In the genomic region with DNA sequence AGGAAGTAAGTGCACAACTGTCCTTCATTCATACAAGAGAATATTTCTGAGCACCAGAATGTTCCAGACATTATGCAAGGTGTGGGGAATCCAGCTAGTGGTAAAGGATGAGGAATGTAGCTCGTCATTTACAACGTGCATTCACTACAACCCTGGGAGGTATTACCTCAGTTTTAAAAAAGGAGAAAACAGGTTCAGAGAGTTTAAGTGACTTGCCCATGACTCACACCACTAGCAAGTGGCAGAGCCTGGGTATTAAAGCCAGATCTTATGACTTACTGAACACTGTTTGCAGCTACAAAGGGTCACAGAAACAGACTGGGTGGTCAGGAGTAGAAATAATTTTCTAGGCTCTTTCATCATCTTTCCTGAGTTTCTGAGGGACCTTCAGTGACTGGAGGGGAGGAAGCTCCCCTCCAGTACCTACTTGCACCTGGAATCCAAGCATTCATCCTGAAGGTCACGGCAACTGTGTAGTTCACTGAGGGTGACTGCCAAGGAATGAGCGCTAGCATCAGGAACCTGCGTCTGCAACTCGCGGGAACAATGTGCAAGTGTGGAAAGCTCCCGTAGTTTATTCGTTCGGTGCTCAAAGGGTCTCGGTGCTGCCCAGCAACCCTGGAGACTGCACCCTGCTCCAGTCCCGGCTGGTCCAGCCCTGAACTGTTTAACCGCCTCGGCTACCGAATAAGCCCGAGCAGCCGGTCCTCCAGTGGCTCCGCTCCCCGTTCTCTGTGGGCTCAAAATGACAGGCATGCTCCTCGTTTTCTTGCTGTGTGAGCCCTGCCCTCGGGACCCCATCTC, we compare ENCODE assay signal across 8 cellular contexts. TPM values are rescaled to one million over a fixed set of nuclear protein-coding genes. Genes with fewer than 3 reads are reported as not detected.
DNase-seq lines count a peak whose midpoint lies in the region; ATAC-seq and TF ChIP-seq lines count a peak whose summit lies in the region.

No MANE protein-coding gene starts in this region.

- H3K27me3 Mint-ChIP-seq in activated CD4-positive, alpha-beta T cell treated with anti-CD3 and anti-CD28 coated beads, Interleukin-2, amount 10 ng/mL, durations not matched to agents 24 days and 14 days = no peaks in the 10 kb centered on the region
- no peaks in the 10 kb centered on the region for H3K27me3 Mint-ChIP-seq in endodermal cell (ENCODE audit: insufficient read depth)

- H3K4me2 ChIP-seq in OCI-LY3 (ENCODE audit: low read length) = peak overlapping the region; percentile 92

- peak; percentile 63 for DNase-seq in activated CD4-positive, alpha-beta T cell treated with anti-CD3 and anti-CD28 coated beads, Interleukin-2, amount 10 ng/mL, durations not matched to agents 24 days and 14 days
- no peak for DNase-seq in activated CD4-positive, alpha-beta T cell treated with anti-CD3 and anti-CD28 coated beads for 48 hours
- DNase-seq in endodermal cell (peak; percentile 47), ecto neural progenitor cell (ENCODE audit: low spot score) (no peak)
- no peak for DNase-seq in activated T-cell treated with anti-CD3 and anti-CD28 coated beads, Interleukin-2, amount 50 U/mL, for 1 hour

- H2AFZ ChIP-seq in OCI-LY3 (ENCODE audit: low read depth, low read length) = peak overlapping the region; percentile 41; the same call in 1 of the 2 replicates

- H3K4me3 ChIP-seq in OCI-LY3 (ENCODE audit: low read length) (peak overlapping the region; percentile 87), endodermal cell (ENCODE audit: low read length) (peak overlapping the region; percentile 97), mucosa of rectum (ENCODE audit: low read length in 2 of 2) (peak overlapping the region; percentile 93 to 95)

- TF ChIP-seq CTCF in OCI-LY3 (IDR thresholded peaks at IDR 0.05; ENCODE audit: low read depth, low read length) (no peak), endodermal cell (conservative IDR thresholded peaks at IDR 0.05) (no peak)

- H3K9ac ChIP-seq in OCI-LY3 (ENCODE audit: low read length) (peak overlapping the region; percentile 87), endodermal cell (ENCODE audit: extremely low read depth, low read length, poor library complexity, severe bottlenecking) (peak overlapping the region; percentile 80), mucosa of rectum (ENCODE audit: low read depth in 1 of 2, low read length in 2 of 2) (peak overlapping the region; percentile 80 to 85)

- H3K79me2 ChIP-seq in OCI-LY3 (ENCODE audit: low read length) = peaks cover 11% of the 10 kb centered on the region

- no peak overlapping the region for H3K27ac Mint-ChIP-seq in activated CD4-positive, alpha-beta T cell treated with anti-CD3 and anti-CD28 coated beads, Interleukin-2, amount 10 ng/mL, durations not matched to agents 24 days and 14 days
- no peak overlapping the region for H3K27ac Mint-ChIP-seq in endodermal cell

- H3K9me3 ChIP-seq in OCI-LY3 (ENCODE audit: insufficient read depth, low read length) = no peaks in the 10 kb centered on the region
- H3K9me3 ChIP-seq in endodermal cell (ENCODE audit: control insufficient read depth, low read length) = no peaks in the 10 kb centered on the region
- no peaks in the 10 kb centered on the region for H3K9me3 ChIP-seq in mucosa of rectum (ENCODE audit: control insufficient read depth in 2 of 2, low read length in 2 of 2)

- intact Hi-C loops in activated CD4-positive, alpha-beta T cell treated with anti-CD3 and anti-CD28 coated beads, Interleukin-2, amount 10 ng/mL, durations not matched to agents 24 days and 14 days (cut with micrococcal nuclease) = loop anchor here (2.0 to 5.0 kb wide), 7 partner anchors 35 to 765 kb away; partner anchors contain the start of genes EIF2B4, FOSL2, GTF3C2 and IFT172

- H3K27ac ChIP-seq in OCI-LY3 (ENCODE audit: low read length) (no peak overlapping the region), endodermal cell (ENCODE audit: low read depth, low read length) (peak overlapping the region; percentile 47), mucosa of rectum (ENCODE audit: low read depth in 2 of 2, low read length in 2 of 2) (peak overlapping the region; percentile 46 to 70)

- no peaks in the 10 kb centered on the region for H3K27me3 ChIP-seq in OCI-LY3 (ENCODE audit: low read depth, low read length)
- H3K27me3 ChIP-seq in endodermal cell (ENCODE audit: control insufficient read depth, insufficient read depth, low read length, poor library complexity, severe bottlenecking) = no peaks in the 10 kb centered on the region
- no peaks in the 10 kb centered on the region for H3K27me3 ChIP-seq in mucosa of rectum (ENCODE audit: control insufficient read depth in 2 of 2, insufficient read depth in 2 of 2, low read length in 2 of 2)

- H3K36me3 Mint-ChIP-seq in activated CD4-positive, alpha-beta T cell treated with anti-CD3 and anti-CD28 coated beads, Interleukin-2, amount 10 ng/mL, durations not matched to agents 24 days and 14 days (ENCODE audit: low read depth) = peaks cover 38% of the 10 kb centered on the region
- H3K36me3 Mint-ChIP-seq in endodermal cell (ENCODE audit: low read depth) = peaks cover 29% of the 10 kb centered on the region

- H3K36me3 ChIP-seq in OCI-LY3 (replicated peaks; ENCODE audit: low read depth, low read length) (peaks cover 26% of the 10 kb centered on the region), endodermal cell (ENCODE audit: control insufficient read depth, insufficient read depth, low read length) (peaks cover 46% of the 10 kb centered on the region), mucosa of rectum (ENCODE audit: control insufficient read depth in 2 of 2, insufficient read depth in 2 of 2, low read length in 2 of 2) (peaks cover 23 to 26% of the 10 kb centered on the region in 2 donors)

- H3K4me1 Mint-ChIP-seq in activated CD4-positive, alpha-beta T cell treated with anti-CD3 and anti-CD28 coated beads, Interleukin-2, amount 10 ng/mL, durations not matched to agents 24 days and 14 days = peaks cover 25% of the 10 kb centered on the region
- peaks cover 11% of the 10 kb centered on the region for H3K4me1 Mint-ChIP-seq in endodermal cell

- ATAC-seq in HG02759 (IDR thresholded peaks at IDR 0.05; ENCODE audit: unreplicated experiment) = peak; percentile 34

- 7 to 13% methylated on average over 7 to 21 of the region's 21 CpGs for WGBS in endodermal cell (ENCODE audit: insufficient coverage in 1 of 2, insufficient read length in 1 of 2), 2 experiments

- H4K20me1 ChIP-seq in OCI-LY3 (ENCODE audit: insufficient read depth, low read length) = no peaks in the 10 kb centered on the region

- H3K4me1 ChIP-seq in OCI-LY3 (ENCODE audit: low read length) (peaks cover 20% of the 10 kb centered on the region), endodermal cell (ENCODE audit: control insufficient read depth, insufficient read depth, low read length) (no peaks in the 10 kb centered on the region), mucosa of rectum (ENCODE audit: control insufficient read depth in 2 of 2, insufficient read depth in 2 of 2, low read length in 2 of 2) (peaks cover 9 to 12% of the 10 kb centered on the region in 2 donors)

- H3K9me3 Mint-ChIP-seq in activated CD4-positive, alpha-beta T cell treated with anti-CD3 and anti-CD28 coated beads, Interleukin-2, amount 10 ng/mL, durations not matched to agents 24 days and 14 days = no peaks in the 10 kb centered on the region
- no peaks in the 10 kb centered on the region for H3K9me3 Mint-ChIP-seq in endodermal cell

- no peak overlapping the region for H3K4me3 Mint-ChIP-seq in activated CD4-positive, alpha-beta T cell treated with anti-CD3 and anti-CD28 coated beads, Interleukin-2, amount 10 ng/mL, durations not matched to agents 24 days and 14 days
- no peak overlapping the region for H3K4me3 Mint-ChIP-seq in endodermal cell

RNA-seq across cellular contexts. Expression of gene CCDC121, which starts 0.6 kb away (rescaled TPM):
- 0.54 and 0.63 TPM in 2 replicates for total RNA-seq in activated CD4-positive, alpha-beta T cell treated with anti-CD3 and anti-CD28 coated beads, Interleukin-2, amount 10 ng/mL, durations not matched to agents 24 days and 14 days
- 1 to 10 TPM; 4.6 to 5.3 TPM for total RNA-seq in endodermal cell
- polyA plus RNA-seq in endodermal cell (2013, experiment 1 of 2) = 6.3 TPM
- polyA plus RNA-seq in endodermal cell (2013, experiment 2 of 2) = 5.4 TPM

RNA-seq across cellular contexts. Expression of gene GPN1, which starts 0.7 kb away (rescaled TPM):
- 51.0 and 55.4 TPM in 2 replicates for total RNA-seq in activated CD4-positive, alpha-beta T cell treated with anti-CD3 and anti-CD28 coated beads, Interleukin-2, amount 10 ng/mL, durations not matched to agents 24 days and 14 days
- 10 to 100 TPM; 49.6 to 51.5 TPM for total RNA-seq in endodermal cell
- 57.9 TPM for polyA plus RNA-seq in endodermal cell (2013, experiment 1 of 2)
- 56.3 TPM for polyA plus RNA-seq in endodermal cell (2013, experiment 2 of 2)

RNA-seq across cellular contexts. Expression of gene SUPT7L, which starts 35.2 kb away (rescaled TPM):
- 33.3 and 34.5 TPM in 2 replicates for total RNA-seq in activated CD4-positive, alpha-beta T cell treated with anti-CD3 and anti-CD28 coated beads, Interleukin-2, amount 10 ng/mL, durations not matched to agents 24 days and 14 days
- 10 to 100 TPM; 43.3 to 43.9 TPM for total RNA-seq in endodermal cell
- polyA plus RNA-seq in endodermal cell (2013, experiment 1 of 2) = 40.9 TPM
- 36.3 TPM for polyA plus RNA-seq in endodermal cell (2013, experiment 2 of 2)

RNA-seq across cellular contexts. Expression of gene SLC4A1AP, which starts 35.5 kb away (rescaled TPM):
- total RNA-seq in activated CD4-positive, alpha-beta T cell treated with anti-CD3 and anti-CD28 coated beads, Interleukin-2, amount 10 ng/mL, durations not matched to agents 24 days and 14 days = 27.1 and 28.7 TPM in 2 replicates
- total RNA-seq in endodermal cell = 10 to 100 TPM; 24.7 to 24.9 TPM
- polyA plus RNA-seq in endodermal cell (2013, experiment 1 of 2) = 23.7 TPM
- polyA plus RNA-seq in endodermal cell (2013, experiment 2 of 2) = 26.1 TPM

RNA-seq across cellular contexts. Expression of gene ZNF512, which starts 45.3 kb away (rescaled TPM):
- 29.0 and 32.7 TPM in 2 replicates for total RNA-seq in activated CD4-positive, alpha-beta T cell treated with anti-CD3 and anti-CD28 coated beads, Interleukin-2, amount 10 ng/mL, durations not matched to agents 24 days and 14 days
- 10 to 100 TPM; 29.3 to 36.7 TPM for total RNA-seq in endodermal cell
- polyA plus RNA-seq in endodermal cell (2013, experiment 1 of 2) = 54.7 TPM
- polyA plus RNA-seq in endodermal cell (2013, experiment 2 of 2) = 46.2 TPM

Comparison
In these comparisons a context has a peak if more than half of its experiments do, and no peak if none do; other contexts are left out.
1. DNase-seq: peak in activated CD4-positive, alpha-beta T cell treated with anti-CD3 and anti-CD28 coated beads, Interleukin-2, amount 10 ng/mL, durations not matched to agents 24 days and 14 days (single experiment) and endodermal cell (single experiment); none in activated CD4-positive, alpha-beta T cell treated with anti-CD3 and anti-CD28 coated beads for 48 hours (single experiment), ecto neural progenitor cell (single experiment) and activated T-cell treated with anti-CD3 and anti-CD28 coated beads, Interleukin-2, amount 50 U/mL, for 1 hour (single experiment).
2. Peak in every context shown above with its lines, with median percentiles within 50 percentile points of each other: H3K4me3 ChIP-seq and H3K9ac ChIP-seq.